In the genomic region with DNA sequence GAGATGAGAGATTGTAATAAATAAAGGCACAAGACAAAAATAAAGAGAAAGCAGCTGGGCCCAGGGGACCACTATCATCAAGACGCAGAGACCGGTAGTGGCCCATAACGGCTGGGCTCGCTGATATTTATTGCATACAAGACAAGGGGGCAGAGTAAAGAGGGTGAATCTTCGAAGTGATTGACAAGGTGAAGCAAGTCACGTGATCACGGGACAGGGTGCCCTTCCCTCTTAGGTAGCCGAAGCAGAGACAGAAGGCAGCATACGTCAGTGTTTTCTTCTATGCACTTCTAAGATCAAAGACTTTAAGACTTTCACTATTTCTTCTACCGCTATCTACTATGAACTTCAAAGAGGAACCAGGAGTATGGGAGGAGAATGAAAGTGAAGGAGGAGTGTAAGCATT, we compare ENCODE assay signal across 12 cellular contexts. TPM values are rescaled to one million over a fixed set of nuclear protein-coding genes. Genes with fewer than 3 reads are reported as not detected.
DNase-seq lines count a peak whose midpoint lies in the region; ATAC-seq and TF ChIP-seq lines count a peak whose summit lies in the region.
"Had no signal": no experiment of that assay in that cellular context is flagged by ENCODE, and none has a peak within 500 bp of the region (broad histone marks: within the 10 kb centered on the region; RNA-seq: fewer than 3 reads in every experiment).

No MANE protein-coding gene starts in this region.

- H3K9me3 Mint-ChIP-seq in CD14-positive monocyte = peaks cover 0 to 7% (median 0%) of the 10 kb centered on the region in 7 donors
- H3K9me3 Mint-ChIP-seq in activated CD8-positive, alpha-beta T cell treated with anti-CD3 and anti-CD28 coated beads, Interleukin-2, amount 10 ng/mL, durations not matched to agents 7 days and 5 days (ENCODE audit: insufficient read depth) = no peaks in the 10 kb centered on the region

- TF ChIP-seq CTCF in CD14-positive monocyte (IDR thresholded peaks at IDR 0.05) (no peak), esophagus muscularis mucosa (IDR thresholded peaks at IDR 0.05) (no peak)

- peaks cover 59% of the 10 kb centered on the region for H3K4me1 Mint-ChIP-seq in CD14-positive monocyte
- H3K4me1 Mint-ChIP-seq in activated CD8-positive, alpha-beta T cell treated with anti-CD3 and anti-CD28 coated beads, Interleukin-2, amount 10 ng/mL, durations not matched to agents 7 days and 5 days (ENCODE audit: low read depth) = peaks cover 53% of the 10 kb centered on the region

- no peak overlapping the region for H3K27ac ChIP-seq in Karpas-422 (ENCODE audit: low read length)
- no peak overlapping the region for H3K27ac ChIP-seq in esophagus muscularis mucosa (replicated peaks in 1 of 4)
- H3K27ac ChIP-seq: coronary artery had no signal

- H2AFZ ChIP-seq in Karpas-422 (ENCODE audit: low read length) = no peak overlapping the region

- no peak for TF ChIP-seq EP300 in esophagus muscularis mucosa (IDR thresholded peaks at IDR 0.05)

- peaks cover 0 to 13% (median 7%) of the 10 kb centered on the region in 3 donors for H3K27me3 Mint-ChIP-seq in CD14-positive monocyte (ENCODE audit: low read depth in 3 of 3)
- no peaks in the 10 kb centered on the region for H3K27me3 Mint-ChIP-seq in activated CD8-positive, alpha-beta T cell treated with anti-CD3 and anti-CD28 coated beads, Interleukin-2, amount 10 ng/mL, durations not matched to agents 7 days and 5 days (ENCODE audit: low read depth)

- H3K4me2 ChIP-seq in Karpas-422 (ENCODE audit: low read depth, low read length, poor library complexity, severe bottlenecking) = no peak overlapping the region

- WGBS in esophagus muscularis mucosa = 62% methylated on average over 10 of the region's 10 CpGs

- H3K9ac ChIP-seq in Karpas-422 (ENCODE audit: low read length) = no peak overlapping the region

- peak overlapping the region in 6 of 7 donors; percentile 4 to 66 (median 47) for H3K27ac Mint-ChIP-seq in CD14-positive monocyte
- H3K27ac Mint-ChIP-seq in activated CD8-positive, alpha-beta T cell treated with anti-CD3 and anti-CD28 coated beads, Interleukin-2, amount 10 ng/mL, durations not matched to agents 7 days and 5 days = peak overlapping the region; percentile 12

- H4K20me1 ChIP-seq in Karpas-422 (ENCODE audit: insufficient read depth, low read depth, low read length) = no peaks in the 10 kb centered on the region

- no peak for ATAC-seq in activated CD8-positive, alpha-beta T cell treated with anti-CD3 and anti-CD28 coated beads, Interleukin-2, amount 10 ng/mL, durations not matched to agents 7 days and 5 days
- no peak for ATAC-seq in GM21381 (IDR thresholded peaks at IDR 0.05; ENCODE audit: unreplicated experiment)
- ATAC-seq: left ventricle myocardium superior had no signal

- H3K79me2 ChIP-seq in Karpas-422 (ENCODE audit: low read length) = no peaks in the 10 kb centered on the region

- CTCF ChIA-PET in activated CD8-positive, alpha-beta T cell treated with anti-CD3 and anti-CD28 coated beads, Interleukin-2, amount 10 ng/mL, durations not matched to agents 7 days and 5 days (lab: Charles Lee) = interaction anchor here (1.4 kb wide), 1 partner anchor 24 kb away, joined by 4 read pairs; no protein-coding TSS in a partner anchor

- no peak overlapping the region for H3K4me3 Mint-ChIP-seq in CD14-positive monocyte
- no peak overlapping the region for H3K4me3 Mint-ChIP-seq in activated CD8-positive, alpha-beta T cell treated with anti-CD3 and anti-CD28 coated beads, Interleukin-2, amount 10 ng/mL, durations not matched to agents 7 days and 5 days

- H3K27me3 ChIP-seq in Karpas-422 (ENCODE audit: low read length) = no peaks in the 10 kb centered on the region
- H3K27me3 ChIP-seq in esophagus muscularis mucosa = peaks cover 0 to 29% (median 10%) of the 10 kb centered on the region in 4 donors

- H3K4me1 ChIP-seq in Karpas-422 (ENCODE audit: low read length) = peaks cover 5% of the 10 kb centered on the region; the same call in 1 of the 2 replicates
- H3K4me1 ChIP-seq in esophagus muscularis mucosa = peaks cover 32 to 78% (median 64%) of the 10 kb centered on the region in 4 donors

- POLR2A ChIA-PET in activated CD8-positive, alpha-beta T cell treated with anti-CD3 and anti-CD28 coated beads, Interleukin-2, amount 10 ng/mL, durations not matched to agents 7 days and 5 days (lab: Charles Lee) = interaction anchor here (0.6 to 2.7 kb wide), 3 partner anchors 9 to 22 kb away, joined by 4 to 13 read pairs (median 6); a partner anchor contains a TSS

- no peaks in the 10 kb centered on the region for H3K9me2 ChIP-seq in Karpas-422 (replicated peaks; ENCODE audit: insufficient read depth, low read length)

- H3K9me3 ChIP-seq in Karpas-422 (ENCODE audit: low read length) (no peaks in the 10 kb centered on the region), esophagus muscularis mucosa (no peaks in the 10 kb centered on the region)

- no peak for DNase-seq in CD14-positive monocyte (ENCODE audit: low spot score)
- peak; percentile 38 for DNase-seq in Karpas-422
- DNase-seq in activated CD8-positive, alpha-beta T cell treated with anti-CD3 and anti-CD28 coated beads, Interleukin-2, amount 10 ng/mL, durations not matched to agents 7 days and 5 days = peak; percentile 55
- peak; percentile 70 for DNase-seq in kidney glomerular epithelial cell (lab: John Stamatoyannopoulos, UW)
- DNase-seq in HuH-7 (ENCODE audit: low spot score) = no peak
- no peak for DNase-seq in posterior cingulate gyrus
- no peak for DNase-seq in esophagus muscularis mucosa (ENCODE audit: extremely low spot score)
- DNase-seq: DMS153, left ventricle myocardium superior had no signal

- H3K36me3 ChIP-seq in Karpas-422 (ENCODE audit: insufficient read depth, low read length) (no peaks in the 10 kb centered on the region), esophagus muscularis mucosa (peaks cover 17 to 45% (median 39%) of the 10 kb centered on the region in 4 donors)

- H3K4me3 ChIP-seq in Karpas-422 (ENCODE audit: low read length) (no peak overlapping the region), esophagus muscularis mucosa (no peak overlapping the region)
- H3K4me3 ChIP-seq: coronary artery had no signal

- intact Hi-C loops in CD14-positive monocyte (cut with micrococcal nuclease) = loop anchor here in 1 of 2 donors (10.0 kb wide), 2 partner anchors 53 to 147 kb away; a partner anchor contains a TSS
- intact Hi-C loops in posterior cingulate gyrus (cut with DNase I) = no loop called here
- intact Hi-C loops in esophagus muscularis mucosa (cut with DNase I) = loop anchor here (10.0 kb wide), 1 partner anchor 227 kb away; a partner anchor contains a TSS

- no peak for TF ChIP-seq POLR2A in esophagus muscularis mucosa (IDR thresholded peaks at IDR 0.05; ENCODE audit: low read depth)

- peaks cover 32 to 45% of the 10 kb centered on the region in 2 donors for H3K36me3 Mint-ChIP-seq in CD14-positive monocyte
- H3K36me3 Mint-ChIP-seq in activated CD8-positive, alpha-beta T cell treated with anti-CD3 and anti-CD28 coated beads, Interleukin-2, amount 10 ng/mL, durations not matched to agents 7 days and 5 days (ENCODE audit: low read depth) = peaks cover 41% of the 10 kb centered on the region

RNA-seq across cellular contexts. Expression of a gene that starts 4.6 kb away (rescaled TPM):
- not detected for polyA plus RNA-seq in CD14-positive monocyte
- total RNA-seq in Karpas-422 (2014; rRNA removed; shearing (Covaris generic); ENCODE audit: low replicate concordance) = not detected in 2 replicates
- not detected for total RNA-seq in activated CD8-positive, alpha-beta T cell treated with anti-CD3 and anti-CD28 coated beads, Interleukin-2, amount 10 ng/mL, durations not matched to agents 7 days and 5 days
- not detected for total RNA-seq in esophagus muscularis mucosa
- total RNA-seq: left ventricle myocardium superior had no signal

RNA-seq across cellular contexts. Expression of a gene that starts 9.7 kb away (rescaled TPM):
- 100 to 1,000 TPM; 254 to 310 TPM for polyA plus RNA-seq in CD14-positive monocyte
- not detected in 2 replicates for total RNA-seq in Karpas-422 (2014; rRNA removed; shearing (Covaris generic); ENCODE audit: low replicate concordance)
- total RNA-seq in activated CD8-positive, alpha-beta T cell treated with anti-CD3 and anti-CD28 coated beads, Interleukin-2, amount 10 ng/mL, durations not matched to agents 7 days and 5 days = 10 to 100 TPM; 92.9 to 98.1 TPM
- 100 to 1,000 TPM; 130 to 353 (median 204) TPM for total RNA-seq in esophagus muscularis mucosa

RNA-seq across cellular contexts. Expression of a gene that starts 31.7 kb away (rescaled TPM):
- polyA plus RNA-seq in CD14-positive monocyte = not detected
- total RNA-seq in Karpas-422 (2014; rRNA removed; shearing (Covaris generic); ENCODE audit: low replicate concordance) = not detected in 2 replicates
- not detected for total RNA-seq in activated CD8-positive, alpha-beta T cell treated with anti-CD3 and anti-CD28 coated beads, Interleukin-2, amount 10 ng/mL, durations not matched to agents 7 days and 5 days
- 1 to 10 TPM in 1 of 4 donors, under 1 TPM in 1, not detected in 2; under 0.01 to 1.2 TPM for total RNA-seq in esophagus muscularis mucosa
- total RNA-seq: left ventricle myocardium superior, renal cortical epithelial cell had no signal

RNA-seq across cellular contexts. Expression of a gene that starts 53.2 kb away (rescaled TPM):
- polyA plus RNA-seq in CD14-positive monocyte = 10 to 100 TPM; 47.0 to 64.9 TPM
- total RNA-seq in Karpas-422 (2014; rRNA removed; shearing (Covaris generic); ENCODE audit: low replicate concordance) = not detected in 2 replicates
- not detected for total RNA-seq in activated CD8-positive, alpha-beta T cell treated with anti-CD3 and anti-CD28 coated beads, Interleukin-2, amount 10 ng/mL, durations not matched to agents 7 days and 5 days
- total RNA-seq in esophagus muscularis mucosa = 1 to 10 TPM in 1 of 4 donors, under 1 TPM in 3; under 0.01 to 1.8 (median 0.30) TPM

Comparison
In these comparisons a context has a peak if more than half of its experiments do, and no peak if none do; other contexts are left out.
1. DNase-seq: peak in Karpas-422 (single experiment), activated CD8-positive, alpha-beta T cell treated with anti-CD3 and anti-CD28 coated beads, Interleukin-2, amount 10 ng/mL, durations not matched to agents 7 days and 5 days (single experiment) and kidney glomerular epithelial cell (single experiment); none in CD14-positive monocyte (single experiment), HuH-7 (single experiment), posterior cingulate gyrus (0 of 10) and esophagus muscularis mucosa (single experiment).
2. RNA of a gene that starts 9.7 kb away (total RNA-seq): 130 to 353 TPM in esophagus muscularis mucosa and 92.9 to 98.1 TPM in activated CD8-positive, alpha-beta T cell treated with anti-CD3 and anti-CD28 coated beads, Interleukin-2, amount 10 ng/mL, durations not matched to agents 7 days and 5 days; not detected in Karpas-422; every median in the first group is over 10 times any median in the second.